Comparison of ENCODE assay signal across 9 cellular contexts in the genomic region with DNA sequence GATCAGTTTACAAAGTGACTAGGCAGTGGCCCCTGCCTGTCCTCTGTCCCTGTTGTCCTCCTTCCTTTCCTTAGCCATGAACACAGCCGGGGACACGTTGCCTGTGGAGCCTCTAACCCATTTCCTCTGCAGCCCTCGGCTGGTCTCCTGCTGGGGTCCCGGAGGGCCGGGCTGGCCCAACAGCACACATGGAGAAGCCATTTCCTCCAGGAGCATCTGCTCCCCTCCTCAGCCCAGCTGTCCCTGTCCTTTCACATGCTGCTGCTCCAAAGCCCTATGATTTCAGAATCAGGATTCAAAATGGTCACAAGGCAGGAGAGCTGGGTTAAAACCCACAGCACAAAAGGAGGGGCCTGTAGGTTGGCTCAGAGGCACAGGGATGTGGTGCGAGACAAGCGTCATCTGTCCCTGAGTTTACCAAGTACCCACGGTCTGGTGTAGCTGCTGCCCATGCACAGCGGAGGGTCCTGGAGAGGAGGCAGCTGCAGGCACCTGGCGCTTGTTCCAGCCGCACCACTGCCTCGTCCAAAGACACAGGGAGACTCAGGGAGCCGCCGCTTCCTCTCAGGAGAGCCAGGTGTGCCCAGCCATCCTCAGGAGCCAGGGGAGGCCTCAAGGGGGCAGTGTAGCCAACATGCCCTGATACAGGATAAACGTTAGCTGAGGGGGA. TPM values are rescaled to one million over a fixed set of nuclear protein-coding genes. Genes with fewer than 3 reads are reported as not detected.
DNase-seq lines count a peak whose midpoint lies in the region; ATAC-seq and TF ChIP-seq lines count a peak whose summit lies in the region.
"Had no signal": no experiment of that assay in that cellular context is flagged by ENCODE, and none has a peak within 500 bp of the region (broad histone marks: within the 10 kb centered on the region; RNA-seq: fewer than 3 reads in every experiment).

No MANE protein-coding gene starts in this region.

- TF ChIP-seq CTCF in GM12875 (IDR thresholded peaks at IDR 0.05; ENCODE audit: borderline replicate concordance, insufficient read depth, low read depth, low read length), result peak; percentile 83

- no peak overlapping the region for H3K4me3 ChIP-seq in GM12875 (ENCODE audit: low read depth, low read length)
- H3K4me3 ChIP-seq: suprapubic skin had no signal

- peak; percentile 47 for DNase-seq in M059J (ENCODE audit: low read depth)
- DNase-seq in astrocyte of the hippocampus (ENCODE audit: low read depth, low spot score), result peak; percentile 75
- DNase-seq in iPS-NIHi7 (ENCODE audit: extremely low spot score), result peak; percentile 91
- DNase-seq in stimulated activated CD4-positive, alpha-beta T cell treated with anti-CD3 and anti-CD28 coated beads, Interleukin-2, amount 100 ng/mL, for 4 hours (ENCODE audit: low read depth), result peak; percentile 19

- peak; percentile 84 for ATAC-seq in SK-N-SH treated with all-trans-retinoic acid at 6 μM for 48 hours
- no peak for ATAC-seq in HG02938 (IDR thresholded peaks at IDR 0.05; ENCODE audit: unreplicated experiment)
- no peak for ATAC-seq in GM18861 (IDR thresholded peaks at IDR 0.05; ENCODE audit: unreplicated experiment)

TF ChIP-seq in SK-N-SH treated with all-trans-retinoic acid at 6 μM for 48 hours, 23 proteins besides CTCF, POLR2A, EP300 and RAD21:
- TF ChIP-seq TCF4 (CRISPR knock-in tag; IDR thresholded peaks at IDR 0.05; ENCODE audit: borderline replicate concordance) (no peak), OSR1 (CRISPR knock-in tag; IDR thresholded peaks at IDR 0.05) (no peak), ZFP3 (CRISPR knock-in tag; IDR thresholded peaks at IDR 0.05) (no peak)

RNA-seq across cellular contexts. Expression of gene VSIG10L2, which starts 4.1 kb away (rescaled TPM):
- not detected in 2 replicates for total RNA-seq in M059J (2014; rRNA removed; shearing (Covaris generic))

RNA-seq across cellular contexts. Expression of gene DDX25, which starts 37.4 kb away (rescaled TPM):
- not detected in 2 replicates for total RNA-seq in M059J (2014; rRNA removed; shearing (Covaris generic))

RNA-seq across cellular contexts. Expression of gene PUS3, which starts 38.7 kb away (rescaled TPM):
- 18.6 and 30.0 TPM in 2 replicates for total RNA-seq in M059J (2014; rRNA removed; shearing (Covaris generic))

RNA-seq across cellular contexts. Expression of gene HYLS1, which starts 54.3 kb away (rescaled TPM):
- total RNA-seq in M059J (2014; rRNA removed; shearing (Covaris generic)), result 7.1 and 7.7 TPM in 2 replicates

Comparison
In these comparisons a context has a peak if more than half of its experiments do, and no peak if none do; other contexts are left out.
1. DNase-seq: peak in every context shown above with its lines; median percentile 91 in iPS-NIHi7; 75 in astrocyte of the hippocampus; 47 in M059J; 19 in stimulated activated CD4-positive, alpha-beta T cell treated with anti-CD3 and anti-CD28 coated beads, Interleukin-2, amount 100 ng/mL, for 4 hours.